1 cellular context compared by ENCODE assay signal in genomic region chr1:40802078-40803075, GRCh38.
TF ChIP-seq lines count a peak whose summit lies in the region.

No MANE protein-coding gene starts in this region.

TF ChIP-seq in K562, 482 proteins besides CTCF, POLR2A, EP300 and RAD21 (continued from another document and continues in another):
- TF ChIP-seq, protein P1, sequence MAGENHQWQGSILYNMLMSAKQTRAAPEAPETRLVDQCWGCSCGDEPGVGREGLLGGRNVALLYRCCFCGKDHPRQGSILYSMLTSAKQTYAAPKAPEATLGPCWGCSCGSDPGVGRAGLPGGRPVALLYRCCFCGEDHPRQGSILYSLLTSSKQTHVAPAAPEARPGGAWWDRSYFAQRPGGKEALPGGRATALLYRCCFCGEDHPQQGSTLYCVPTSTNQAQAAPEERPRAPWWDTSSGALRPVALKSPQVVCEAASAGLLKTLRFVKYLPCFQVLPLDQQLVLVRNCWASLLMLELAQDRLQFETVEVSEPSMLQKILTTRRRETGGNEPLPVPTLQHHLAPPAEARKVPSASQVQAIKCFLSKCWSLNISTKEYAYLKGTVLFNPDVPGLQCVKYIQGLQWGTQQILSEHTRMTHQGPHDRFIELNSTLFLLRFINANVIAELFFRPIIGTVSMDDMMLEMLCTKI (IDR thresholded peaks at IDR 0.05; ENCODE audit: partially characterized antibody): no peak
- no peak for TF ChIP-seq LEF1 (IDR thresholded peaks at IDR 0.05)
- no peak for TF ChIP-seq SIN3A (IDR thresholded peaks at IDR 0.05; ENCODE audit: borderline replicate concordance in 2 of 2, control insufficient read depth in 1 of 2, low read depth in 2 of 2, low read length in 2 of 2)
- TF ChIP-seq CBX5 (IDR thresholded peaks at IDR 0.05; ENCODE audit: borderline replicate concordance, low read depth): 0 out of 2 replicates have a peak, but pooled peaks have one; percentile 6
- TF ChIP-seq AFF1 (IDR thresholded peaks at IDR 0.05; ENCODE audit: low read depth in 1 of 2, partially characterized antibody in 2 of 2): no peak
- TF ChIP-seq TSHZ1 (CRISPR knock-in tag; IDR thresholded peaks at IDR 0.05): no peak
- peak; percentile 100 for TF ChIP-seq ADNP (tag; IDR thresholded peaks at IDR 0.05)
- no peak for TF ChIP-seq PHB2 (IDR thresholded peaks at IDR 0.05; ENCODE audit: low read depth)
- peak; percentile 75 for TF ChIP-seq PTBP1 (IDR thresholded peaks at IDR 0.05; ENCODE audit: low read depth, low read length)
- no peak for TF ChIP-seq NUFIP1 (IDR thresholded peaks at IDR 0.05; ENCODE audit: partially characterized antibody)
- TF ChIP-seq, protein P2, sequence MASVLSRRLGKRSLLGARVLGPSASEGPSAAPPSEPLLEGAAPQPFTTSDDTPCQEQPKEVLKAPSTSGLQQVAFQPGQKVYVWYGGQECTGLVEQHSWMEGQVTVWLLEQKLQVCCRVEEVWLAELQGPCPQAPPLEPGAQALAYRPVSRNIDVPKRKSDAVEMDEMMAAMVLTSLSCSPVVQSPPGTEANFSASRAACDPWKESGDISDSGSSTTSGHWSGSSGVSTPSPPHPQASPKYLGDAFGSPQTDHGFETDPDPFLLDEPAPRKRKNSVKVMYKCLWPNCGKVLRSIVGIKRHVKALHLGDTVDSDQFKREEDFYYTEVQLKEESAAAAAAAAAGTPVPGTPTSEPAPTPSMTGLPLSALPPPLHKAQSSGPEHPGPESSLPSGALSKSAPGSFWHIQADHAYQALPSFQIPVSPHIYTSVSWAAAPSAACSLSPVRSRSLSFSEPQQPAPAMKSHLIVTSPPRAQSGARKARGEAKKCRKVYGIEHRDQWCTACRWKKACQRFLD (CRISPR knock-in tag; IDR thresholded peaks at IDR 0.05): no peak
- TF ChIP-seq ZBTB17 (CRISPR knock-in tag; IDR thresholded peaks at IDR 0.05): no peak
- TF ChIP-seq DPF2 (IDR thresholded peaks at IDR 0.05): peak; percentile 56; the same call in 1 of the 2 replicates
- TF ChIP-seq SP1 (CRISPR knock-in tag; IDR thresholded peaks at IDR 0.05): 0 out of 2 replicates have a peak, but pooled peaks have one; percentile 30
- TF ChIP-seq, protein P3, sequence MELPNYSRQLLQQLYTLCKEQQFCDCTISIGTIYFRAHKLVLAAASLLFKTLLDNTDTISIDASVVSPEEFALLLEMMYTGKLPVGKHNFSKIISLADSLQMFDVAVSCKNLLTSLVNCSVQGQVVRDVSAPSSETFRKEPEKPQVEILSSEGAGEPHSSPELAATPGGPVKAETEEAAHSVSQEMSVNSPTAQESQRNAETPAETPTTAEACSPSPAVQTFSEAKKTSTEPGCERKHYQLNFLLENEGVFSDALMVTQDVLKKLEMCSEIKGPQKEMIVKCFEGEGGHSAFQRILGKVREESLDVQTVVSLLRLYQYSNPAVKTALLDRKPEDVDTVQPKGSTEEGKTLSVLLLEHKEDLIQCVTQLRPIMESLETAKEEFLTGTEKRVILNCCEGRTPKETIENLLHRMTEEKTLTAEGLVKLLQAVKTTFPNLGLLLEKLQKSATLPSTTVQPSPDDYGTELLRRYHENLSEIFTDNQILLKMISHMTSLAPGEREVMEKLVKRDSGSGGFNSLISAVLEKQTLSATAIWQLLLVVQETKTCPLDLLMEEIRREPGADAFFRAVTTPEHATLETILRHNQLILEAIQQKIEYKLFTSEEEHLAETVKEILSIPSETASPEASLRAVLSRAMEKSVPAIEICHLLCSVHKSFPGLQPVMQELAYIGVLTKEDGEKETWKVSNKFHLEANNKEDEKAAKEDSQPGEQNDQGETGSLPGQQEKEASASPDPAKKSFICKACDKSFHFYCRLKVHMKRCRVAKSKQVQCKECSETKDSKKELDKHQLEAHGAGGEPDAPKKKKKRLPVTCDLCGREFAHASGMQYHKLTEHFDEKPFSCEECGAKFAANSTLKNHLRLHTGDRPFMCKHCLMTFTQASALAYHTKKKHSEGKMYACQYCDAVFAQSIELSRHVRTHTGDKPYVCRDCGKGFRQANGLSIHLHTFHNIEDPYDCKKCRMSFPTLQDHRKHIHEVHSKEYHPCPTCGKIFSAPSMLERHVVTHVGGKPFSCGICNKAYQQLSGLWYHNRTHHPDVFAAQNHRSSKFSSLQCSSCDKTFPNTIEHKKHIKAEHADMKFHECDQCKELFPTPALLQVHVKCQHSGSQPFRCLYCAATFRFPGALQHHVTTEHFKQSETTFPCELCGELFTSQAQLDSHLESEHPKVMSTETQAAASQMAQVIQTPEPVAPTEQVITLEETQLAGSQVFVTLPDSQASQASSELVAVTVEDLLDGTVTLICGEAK (IDR thresholded peaks at IDR 0.05): 0 out of 2 replicates have a peak, but pooled peaks have one; percentile 11
- TF ChIP-seq, protein P3 (CRISPR knock-in tag; IDR thresholded peaks at IDR 0.05): no peak
- TF ChIP-seq RBM39 (optimal IDR thresholded peaks at IDR 0.05; ENCODE audit: low read depth, low read length): no peak
- TF ChIP-seq, protein P4, sequence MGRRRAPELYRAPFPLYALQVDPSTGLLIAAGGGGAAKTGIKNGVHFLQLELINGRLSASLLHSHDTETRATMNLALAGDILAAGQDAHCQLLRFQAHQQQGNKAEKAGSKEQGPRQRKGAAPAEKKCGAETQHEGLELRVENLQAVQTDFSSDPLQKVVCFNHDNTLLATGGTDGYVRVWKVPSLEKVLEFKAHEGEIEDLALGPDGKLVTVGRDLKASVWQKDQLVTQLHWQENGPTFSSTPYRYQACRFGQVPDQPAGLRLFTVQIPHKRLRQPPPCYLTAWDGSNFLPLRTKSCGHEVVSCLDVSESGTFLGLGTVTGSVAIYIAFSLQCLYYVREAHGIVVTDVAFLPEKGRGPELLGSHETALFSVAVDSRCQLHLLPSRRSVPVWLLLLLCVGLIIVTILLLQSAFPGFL (CRISPR knock-in tag; IDR thresholded peaks at IDR 0.05): no peak
- no peak for TF ChIP-seq TAF9B (IDR thresholded peaks at IDR 0.05; ENCODE audit: partially characterized antibody)
- TF ChIP-seq EHMT2 (IDR thresholded peaks at IDR 0.05): no peak
- TF ChIP-seq NR1H2 (CRISPR knock-in tag; IDR thresholded peaks at IDR 0.05): 0 out of 2 replicates have a peak, but pooled peaks have one; percentile 78
- no peak for TF ChIP-seq YBX1 (IDR thresholded peaks at IDR 0.05)
- TF ChIP-seq MCM3 (IDR thresholded peaks at IDR 0.05): no peak
- no peak for TF ChIP-seq ETV6 (IDR thresholded peaks at IDR 0.05; ENCODE audit: borderline replicate concordance in 1 of 2, low read depth in 2 of 2, low read length in 1 of 2)
- TF ChIP-seq ETV6 (CRISPR knock-in tag; IDR thresholded peaks at IDR 0.05; ENCODE audit: borderline replicate concordance): no peak
- TF ChIP-seq KLF10 (CRISPR knock-in tag; IDR thresholded peaks at IDR 0.05): no peak
- TF ChIP-seq RBFOX2 (IDR thresholded peaks at IDR 0.05; ENCODE audit: low read depth, low read length): peak; percentile 77
- no peak for TF ChIP-seq ZNF766 (CRISPR knock-in tag; conservative IDR thresholded peaks at IDR 0.05)
- TF ChIP-seq HIVEP1 (CRISPR knock-in tag; IDR thresholded peaks at IDR 0.05): no peak
- TF ChIP-seq NKRF (IDR thresholded peaks at IDR 0.05; ENCODE audit: borderline replicate concordance): no peak
- no peak for TF ChIP-seq STAT5B (CRISPR knock-in tag; IDR thresholded peaks at IDR 0.05)
- no peak for TF ChIP-seq PRMT5 (CRISPR knock-in tag; IDR thresholded peaks at IDR 0.05)
- TF ChIP-seq FOXJ2 (tag; IDR thresholded peaks at IDR 0.05): no peak
